In genomic region chr2:27080140-27080469, GRCh38 we compare ENCODE assay signal across 1 cellular context.
TF ChIP-seq lines count a peak whose summit lies in the region.

No MANE protein-coding gene starts in this region.

TF ChIP-seq in H1, 55 proteins besides CTCF, POLR2A, EP300 and RAD21:
- TF ChIP-seq HDAC2 (IDR thresholded peaks at IDR 0.05; ENCODE audit: borderline replicate concordance in 1 of 2, low read depth in 2 of 2, low read length in 2 of 2) (no peak), ZNF274 (IDR thresholded peaks at IDR 0.05; ENCODE audit: borderline replicate concordance, extremely low read depth, low read length) (no peak), NRF1 (IDR thresholded peaks at IDR 0.05; ENCODE audit: low read depth, low read length) (no peak), CHD1 (IDR thresholded peaks at IDR 0.05; ENCODE audit: low read depth, low read length) (no peak), SAP30 (IDR thresholded peaks at IDR 0.05; ENCODE audit: insufficient read depth, insufficient replicate concordance, low read length) (no peak), CHD7 (IDR thresholded peaks at IDR 0.05; ENCODE audit: insufficient replicate concordance, low read length) (no peak), HDAC6 (IDR thresholded peaks at IDR 0.05; ENCODE audit: low read depth, low read length) (no peak), POU5F1 (IDR thresholded peaks at IDR 0.05; ENCODE audit: low read depth, low read length) (no peak), MAX (IDR thresholded peaks at IDR 0.05) (no peak), ASH2L (IDR thresholded peaks at IDR 0.05; ENCODE audit: low read length) (no peak), RFX5 (IDR thresholded peaks at IDR 0.05; ENCODE audit: borderline replicate concordance, low read depth, low read length) (no peak), PHF8 (conservative IDR thresholded peaks at IDR 0.05; ENCODE audit: low read depth, low read length) (no peak)
